ENCODE assay signal across 15 cellular contexts in genomic region chr20:38171301-38172010, GRCh38. TPM values are rescaled to one million over a fixed set of nuclear protein-coding genes. Genes with fewer than 3 reads are reported as not detected.
DNase-seq lines count a peak whose midpoint lies in the region; ATAC-seq and TF ChIP-seq lines count a peak whose summit lies in the region.
"Had no signal": no experiment of that assay in that cellular context is flagged by ENCODE, and none has a peak within 500 bp of the region (broad histone marks: within the 10 kb centered on the region; RNA-seq: fewer than 3 reads in every experiment).

No MANE protein-coding gene starts in this region.

- H3K36me3 ChIP-seq in HEK293 (ENCODE audit: control insufficient read depth in 2 of 2, insufficient read depth in 1 of 2, low read length in 2 of 2) (no peaks in the 10 kb centered on the region), SJSA1 (no peaks in the 10 kb centered on the region), sigmoid colon (no peaks in the 10 kb centered on the region), GM23338 (ENCODE audit: insufficient read depth) (no peaks in the 10 kb centered on the region)
- H3K36me3 ChIP-seq: cardiac muscle cell had no signal

- H3K4me3 ChIP-seq in HEK293 (ENCODE audit: low read depth, low read length) = no peak overlapping the region
- H3K4me3 ChIP-seq in SJSA1 = no peak overlapping the region
- no peak overlapping the region for H3K4me3 ChIP-seq in fibroblast of the aortic adventitia (ENCODE audit: low read depth, low read length)
- H3K4me3 ChIP-seq in sigmoid colon = no peak overlapping the region
- no peak overlapping the region for H3K4me3 ChIP-seq in GM23338
- H3K4me3 ChIP-seq: cardiac muscle cell had no signal

- intact Hi-C loops in sigmoid colon (cut with DNase I) = no loop called here

- H3K27me3 ChIP-seq in SJSA1 (replicated peaks) = no peaks in the 10 kb centered on the region
- H3K27me3 ChIP-seq in sigmoid colon = no peaks in the 10 kb centered on the region
- no peaks in the 10 kb centered on the region for H3K27me3 ChIP-seq in GM23338 (ENCODE audit: insufficient read depth)
- H3K27me3 ChIP-seq: cardiac muscle cell had no signal

- no peak for TF ChIP-seq CTCF in HEK293 (tag by site-specific recombination; IDR thresholded peaks at IDR 0.05)
- TF ChIP-seq CTCF in fibroblast of the aortic adventitia (IDR thresholded peaks at IDR 0.05; ENCODE audit: insufficient read depth, low read length) = no peak
- TF ChIP-seq CTCF in sigmoid colon (IDR thresholded peaks at IDR 0.05) = no peak
- no peak for TF ChIP-seq CTCF in GM23338 (conservative IDR thresholded peaks at IDR 0.05; ENCODE audit: low read depth in 2 of 2)

- H4K20me1 ChIP-seq in GM23338 (replicated peaks; ENCODE audit: insufficient read depth) = no peaks in the 10 kb centered on the region

- peaks cover 5% of the 10 kb centered on the region; the same call in 2 of the 3 replicates for H3K4me1 Mint-ChIP-seq in GM23338

- POLR2A ChIA-PET in HEK293 (lab: Yijun Ruan, JAX) = no interaction called here

- H3K27ac Mint-ChIP-seq in GM23338 = no peak overlapping the region
- H3K27ac Mint-ChIP-seq: activated CD8-positive, alpha-beta T cell treated with anti-CD3 and anti-CD28 coated beads for 36 hours had no signal

- H3F3A ChIP-seq in GM23338 (replicated peaks; ENCODE audit: low read depth) = no peaks in the 10 kb centered on the region

- no peak overlapping the region for H3K4me2 ChIP-seq in GM23338

- 50 to 69% methylated on average over 7 of the region's 7 CpGs for WGBS in sigmoid colon, 2 donors

- TF ChIP-seq EP300 in sigmoid colon (IDR thresholded peaks at IDR 0.05) = no peak

- no peak for TF ChIP-seq POLR2A in sigmoid colon (IDR thresholded peaks at IDR 0.05)

- no peaks in the 10 kb centered on the region for H3K36me3 Mint-ChIP-seq in GM23338 (ENCODE audit: low read depth)
- H3K36me3 Mint-ChIP-seq: CD4-positive, alpha-beta memory T cell had no signal

- H3K9me3 ChIP-seq in HEK293 (ENCODE audit: control insufficient read depth, insufficient read depth, low read depth, low read length) (no peaks in the 10 kb centered on the region), SJSA1 (replicated peaks) (no peaks in the 10 kb centered on the region), sigmoid colon (no peaks in the 10 kb centered on the region)

- H3K79me2 ChIP-seq in GM23338 (replicated peaks; ENCODE audit: insufficient read depth) = no peaks in the 10 kb centered on the region

- H3K4me1 ChIP-seq in HEK293 (ENCODE audit: control insufficient read depth, insufficient read depth, low read length) (no peaks in the 10 kb centered on the region), SJSA1 (replicated peaks) (peaks cover 52% of the 10 kb centered on the region), sigmoid colon (peaks cover 0 to 22% (median 10%) of the 10 kb centered on the region in 4 donors), GM23338 (ENCODE audit: insufficient read depth) (peaks cover 8% of the 10 kb centered on the region)

- DNase-seq in SJSA1 (ENCODE audit: low read depth in 1 of 2, low spot score in 2 of 2) (peak; percentile 54 to 59), fibroblast of the aortic adventitia (ENCODE audit: low read depth) (peak; percentile 71), sigmoid colon (peak; percentile 48), GM23338 (ENCODE audit: low spot score) (no peak), NCI-H345 treated with DMSO at 0.1 percent for 48 hours (lab: John Stamatoyannopoulos, UW; ENCODE audit: unreplicated experiment) (no peak)
- DNase-seq: activated CD8-positive, alpha-beta T cell treated with anti-CD3 and anti-CD28 coated beads for 36 hours; activated effector memory CD4-positive, alpha-beta T cell treated with anti-CD3 and anti-CD28 coated beads, Interleukin-2, amount 50 U/mL, for 16 hours; CD4-positive, alpha-beta memory T cell; NCI-H1417 treated with DMSO at 0.1 percent for 48 hours; stimulated activated CD4-positive, alpha-beta T cell treated with anti-CD3 and anti-CD28 coated beads, Interleukin-4, amount 100 ng/mL, for 1 hour; stimulated activated naive CD4-positive, alpha-beta T cell had no signal

- H3K27ac ChIP-seq in HEK293 (ENCODE audit: extremely low read depth, low read depth, low read length) (no peak overlapping the region), SJSA1 (peak overlapping the region; percentile 37), sigmoid colon (no peak overlapping the region), GM23338 (ENCODE audit: low read depth) (no peak overlapping the region)
- H3K27ac ChIP-seq: cardiac muscle cell, epithelial cell of prostate had no signal

- H3K9me3 Mint-ChIP-seq in GM23338 = no peaks in the 10 kb centered on the region
- H3K9me3 Mint-ChIP-seq: activated CD8-positive, alpha-beta T cell treated with anti-CD3 and anti-CD28 coated beads for 36 hours; CD4-positive, alpha-beta memory T cell had no signal

- CTCF ChIA-PET in HEK293 (lab: Yijun Ruan, JAX) = interaction anchor here (0.7 to 7.1 kb wide), 4 partner anchors 10 to 98 kb away, joined by 4 to 52 read pairs (median 4); no protein-coding TSS in a partner anchor

- no peaks in the 10 kb centered on the region for H3K9me2 ChIP-seq in GM23338 (ENCODE audit: insufficient read depth)

- H3K27me3 Mint-ChIP-seq in GM23338 (ENCODE audit: insufficient read depth, low read depth, poor library complexity) = no peaks in the 10 kb centered on the region
- H3K27me3 Mint-ChIP-seq: activated CD8-positive, alpha-beta T cell treated with anti-CD3 and anti-CD28 coated beads for 36 hours had no signal

- no peak overlapping the region for H2AFZ ChIP-seq in GM23338

- ATAC-seq in GM23338 = no peak
- no peak for ATAC-seq in GM18868 (IDR thresholded peaks at IDR 0.05; ENCODE audit: unreplicated experiment)
- ATAC-seq: activated CD8-positive, alpha-beta T cell treated with anti-CD3 and anti-CD28 coated beads for 36 hours had no signal

- H3K4me3 Mint-ChIP-seq in GM23338 = no peak overlapping the region
- H3K4me3 Mint-ChIP-seq: activated CD8-positive, alpha-beta T cell treated with anti-CD3 and anti-CD28 coated beads for 36 hours; CD4-positive, alpha-beta memory T cell had no signal

TF ChIP-seq in HEK293, 187 proteins besides CTCF, POLR2A, EP300 and RAD21 (continues in another document):
- TF ChIP-seq GFI1B (tag by site-specific recombination; IDR thresholded peaks at IDR 0.05) = 0 out of 2 replicates have a peak, but pooled peaks have one; percentile 12
- TF ChIP-seq TCF7L2 (IDR thresholded peaks at IDR 0.05; ENCODE audit: borderline replicate concordance, low read depth, low read length) = no peak
- TF ChIP-seq ZNF132 (tag by site-specific recombination; IDR thresholded peaks at IDR 0.05; ENCODE audit: borderline replicate concordance) = no peak
- 0 out of 2 replicates have a peak, but pooled peaks have one; percentile 34 for TF ChIP-seq SP7 (tag by site-specific recombination; IDR thresholded peaks at IDR 0.05)
- no peak for TF ChIP-seq ZBTB20 (tag by site-specific recombination; IDR thresholded peaks at IDR 0.05)
- no peak for TF ChIP-seq ZNF140 (tag by site-specific recombination; IDR thresholded peaks at IDR 0.05)
- TF ChIP-seq ZNF585B (tag by site-specific recombination; IDR thresholded peaks at IDR 0.05) = no peak
- TF ChIP-seq ZNF629 (tag by site-specific recombination; IDR thresholded peaks at IDR 0.05) = 0 out of 2 replicates have a peak, but pooled peaks have one; percentile 63
- no peak for TF ChIP-seq ZNF19 (tag by site-specific recombination; IDR thresholded peaks at IDR 0.05; ENCODE audit: low read depth)
- TF ChIP-seq ZNF792 (tag by site-specific recombination; IDR thresholded peaks at IDR 0.05) = 0 out of 2 replicates have a peak, but pooled peaks have one; percentile 47
- no peak for TF ChIP-seq IKZF3 (tag by site-specific recombination; IDR thresholded peaks at IDR 0.05)
- peak; percentile 83 for TF ChIP-seq ZBTB48 (tag by site-specific recombination; IDR thresholded peaks at IDR 0.05)
- TF ChIP-seq ZFP41 (tag by site-specific recombination; IDR thresholded peaks at IDR 0.05; ENCODE audit: borderline replicate concordance) = no peak
- TF ChIP-seq EGR2 (tag by site-specific recombination; IDR thresholded peaks at IDR 0.05; ENCODE audit: low read depth) = no peak
- no peak for TF ChIP-seq ZNF174 (tag by site-specific recombination; IDR thresholded peaks at IDR 0.05)
- no peak for TF ChIP-seq ZNF626 (tag by site-specific recombination; IDR thresholded peaks at IDR 0.05)

TF ChIP-seq in GM23338, 12 proteins besides CTCF, POLR2A, EP300 and RAD21:
- no peak for TF ChIP-seq ETS1 (IDR thresholded peaks at IDR 0.05)
- TF ChIP-seq EZH2 (IDR thresholded peaks at IDR 0.05; ENCODE audit: low read depth, unreplicated experiment) = no peak
- no peak for TF ChIP-seq JUNB (IDR thresholded peaks at IDR 0.05; ENCODE audit: unreplicated experiment)
- TF ChIP-seq NANOG (IDR thresholded peaks at IDR 0.05; ENCODE audit: borderline replicate concordance) = no peak

RNA-seq across cellular contexts. Expression of gene TGM2, which starts 6.4 kb away (rescaled TPM):
- total RNA-seq in SJSA1 (2014; rRNA removed; shearing (Covaris generic)) = 32.2 and 34.9 TPM in 2 replicates
- total RNA-seq in fibroblast of the aortic adventitia (ENCODE audit: low replicate concordance) (6.0 and 117 TPM in 2 replicates), sigmoid colon (100 to 1,000 TPM in 2 of 4 donors, 10 to 100 TPM in 2; 14.8 to 104 (median 60.7) TPM)
- polyA plus RNA-seq in sigmoid colon (10 to 100 TPM in 1 of 3 donors, 1 to 10 TPM in 2; 6.5 to 71.1 (median 7.2) TPM), GM23338 (2016; fragmentation: Nextera tagmentation; extraction: Ambion mirVana) (0.45 and 0.49 TPM in 2 replicates)
- total RNA-seq in GM23338 (2014; rRNA removed; shearing (Covaris generic)) = 0.19 and 1.0 TPM in 2 replicates
- total RNA-seq: activated CD8-positive, alpha-beta T cell treated with anti-CD3 and anti-CD28 coated beads for 36 hours had no signal

Comparison
In these comparisons a context has a peak if more than half of its experiments do, and no peak if none do; other contexts are left out.
1. DNase-seq: peak in SJSA1 (2 of 2), fibroblast of the aortic adventitia (single experiment) and sigmoid colon (single experiment); none in GM23338 (single experiment) and NCI-H345 treated with DMSO at 0.1 percent for 48 hours (single experiment).